ENCODE assay signal across 11 cellular contexts in genomic region chr12:124681779-124682391, GRCh38.
DNase-seq lines count a peak whose midpoint lies in the region; ATAC-seq and TF ChIP-seq lines count a peak whose summit lies in the region.
"Had no signal": no experiment of that assay in that cellular context is flagged by ENCODE, and none has a peak within 500 bp of the region (broad histone marks: within the 10 kb centered on the region; RNA-seq: fewer than 3 reads in every experiment).

No MANE protein-coding gene starts in this region.

- no peaks in the 10 kb centered on the region for H3K27me3 Mint-ChIP-seq in Calu3 (ENCODE audit: unreplicated experiment)
- H3K27me3 Mint-ChIP-seq in activated T-cell treated with anti-CD3 and anti-CD28 coated beads, Interleukin-2, amount 50 U/mL, for 4 hours (ENCODE audit: low read depth), result no peaks in the 10 kb centered on the region

- no peak for TF ChIP-seq CTCF in Calu3 (IDR thresholded peaks at IDR 0.05; ENCODE audit: unreplicated experiment)
- TF ChIP-seq CTCF in foreskin fibroblast (IDR thresholded peaks at IDR 0.05; ENCODE audit: low read depth, low read length), result no peak
- TF ChIP-seq CTCF in prostate gland (IDR thresholded peaks at IDR 0.05), result no peak

- H3K27ac ChIP-seq in prostate gland, result peak overlapping the region; percentile 76

- intact Hi-C loops in Calu3 (cut with micrococcal nuclease; ENCODE audit: unreplicated experiment) (loop anchor here (1.0 to 5.0 kb wide), 5 partner anchors 45 to 105 kb away; no protein-coding TSS in a partner anchor), prostate gland (cut with DNase I) (no loop called here)

- peaks cover 26% of the 10 kb centered on the region for H3K36me3 Mint-ChIP-seq in Calu3 (ENCODE audit: insufficient read depth, unreplicated experiment)
- H3K36me3 Mint-ChIP-seq in activated T-cell treated with anti-CD3 and anti-CD28 coated beads, Interleukin-2, amount 50 U/mL, for 4 hours (ENCODE audit: insufficient read depth), result no peaks in the 10 kb centered on the region

- no peaks in the 10 kb centered on the region for H3K9me3 ChIP-seq in prostate gland

- BruUV-seq in Calu3 (replicated peaks; lab: Mats Ljungman, UMichigan), result no TSS peak

- 66% methylated on average over 16 of the region's 16 CpGs for WGBS in prostate gland

- H3K4me1 ChIP-seq in prostate gland (replicated peaks), result peaks cover 22% of the 10 kb centered on the region

- DNase-seq in Calu3, result no peak
- DNase-seq in SW480 (ENCODE audit: low spot score), result peak; percentile 30
- DNase-seq in foreskin fibroblast, result peak; percentile 92
- no peak for DNase-seq in prostate gland (ENCODE audit: low spot score)
- DNase-seq in activated T-cell treated with anti-CD3 and anti-CD28 coated beads, Interleukin-2, amount 50 U/mL, for 4 hours, result no peak
- DNase-seq in iPS-NIHi11 (ENCODE audit: low spot score), result no peak
- DNase-seq in erythroblast (lab: John Stamatoyannopoulos, UW), result no peak
- no peak for DNase-seq in SKM-1 (lab: John Stamatoyannopoulos, UW; ENCODE audit: unreplicated experiment)
- DNase-seq: cerebellar nuclear complex, DMS153 had no signal

- CTCF ChIA-PET in Calu3 (lab: Charles Lee), result interaction anchor here (0.6 to 1.7 kb wide), 3 partner anchors 45 to 65 kb away, joined by 4 to 5 read pairs (median 5); no protein-coding TSS in a partner anchor

- ATAC-seq in activated T-cell treated with anti-CD3 and anti-CD28 coated beads, Interleukin-2, amount 50 U/mL, for 4 hours, result no peak

- H3K4me1 Mint-ChIP-seq in Calu3 (ENCODE audit: low read depth, unreplicated experiment), result peaks cover 66% of the 10 kb centered on the region
- H3K4me1 Mint-ChIP-seq in activated T-cell treated with anti-CD3 and anti-CD28 coated beads, Interleukin-2, amount 50 U/mL, for 4 hours (ENCODE audit: low read depth), result peaks cover 4% of the 10 kb centered on the region

- H3K9me3 Mint-ChIP-seq in Calu3 (ENCODE audit: low read depth, unreplicated experiment), result no peaks in the 10 kb centered on the region
- H3K9me3 Mint-ChIP-seq in activated T-cell treated with anti-CD3 and anti-CD28 coated beads, Interleukin-2, amount 50 U/mL, for 4 hours, result no peaks in the 10 kb centered on the region
- H3K9me3 Mint-ChIP-seq: stimulated activated naive CD8-positive, alpha-beta T cell treated with anti-CD3 and anti-CD28 coated beads, Interleukin-15, Interleukin-2, amounts not matched to agents 100 ng/mL and 50 ng/mL, for 24 hours had no signal

- H3K4me3 Mint-ChIP-seq in Calu3 (ENCODE audit: low read depth, unreplicated experiment), result no peak overlapping the region
- no peak overlapping the region for H3K4me3 Mint-ChIP-seq in activated T-cell treated with anti-CD3 and anti-CD28 coated beads, Interleukin-2, amount 50 U/mL, for 4 hours
- H3K4me3 Mint-ChIP-seq: stimulated activated naive CD8-positive, alpha-beta T cell treated with anti-CD3 and anti-CD28 coated beads, Interleukin-15, Interleukin-2, amounts not matched to agents 100 ng/mL and 50 ng/mL, for 24 hours had no signal

- no peaks in the 10 kb centered on the region for H3K27me3 ChIP-seq in prostate gland (replicated peaks; ENCODE audit: insufficient read depth)

- no peaks in the 10 kb centered on the region for H3K36me3 ChIP-seq in prostate gland

- peak overlapping the region; percentile 31 for H3K27ac Mint-ChIP-seq in Calu3 (ENCODE audit: unreplicated experiment)
- H3K27ac Mint-ChIP-seq: stimulated activated naive CD8-positive, alpha-beta T cell treated with anti-CD3 and anti-CD28 coated beads, Interleukin-15, Interleukin-2, amounts not matched to agents 100 ng/mL and 50 ng/mL, for 24 hours had no signal

- TF ChIP-seq POLR2A in prostate gland (IDR thresholded peaks at IDR 0.05) (no peak), erythroblast (IDR thresholded peaks at IDR 0.05; ENCODE audit: low read length) (no peak)

- H3K4me3 ChIP-seq in foreskin fibroblast (ENCODE audit: low read depth in 1 of 2, low read length in 2 of 2) (no peak overlapping the region), prostate gland (no peak overlapping the region)

Comparison
In these comparisons a context has a peak if more than half of its experiments do, and no peak if none do; other contexts are left out.
1. DNase-seq: peak in SW480 (single experiment) and foreskin fibroblast (2 of 2); none in Calu3 (single experiment), prostate gland (single experiment), activated T-cell treated with anti-CD3 and anti-CD28 coated beads, Interleukin-2, amount 50 U/mL, for 4 hours (single experiment), iPS-NIHi11 (single experiment), erythroblast (0 of 2) and SKM-1 (single experiment).